ENCODE assay signal across 25 cellular contexts in genomic region chr3:141457624-141458236, GRCh38. TPM values are rescaled to one million over a fixed set of nuclear protein-coding genes. Genes with fewer than 3 reads are reported as not detected.
DNase-seq lines count a peak whose midpoint lies in the region; FAIRE-seq and TF ChIP-seq lines count a peak whose summit lies in the region.
"Had no signal": no experiment of that assay in that cellular context is flagged by ENCODE, and none has a peak within 500 bp of the region (broad histone marks: within the 10 kb centered on the region; RNA-seq: fewer than 3 reads in every experiment).

No MANE protein-coding gene starts in this region.

- DNase-seq in DMS53 (lab: John Stamatoyannopoulos, UW), result peak; percentile 39
- no peak for DNase-seq in DMS53 treated with DMSO at 0.1 percent for 48 hours (lab: John Stamatoyannopoulos, UW; ENCODE audit: unreplicated experiment)
- DNase-seq in brain microvascular endothelial cell, result peak; percentile 57
- peak; percentile 58 for DNase-seq in kidney tubule cell (ENCODE audit: low spot score)
- DNase-seq in stromal cell of bone marrow (ENCODE audit: low read depth), result peak; percentile 33
- no peak for DNase-seq in PC-9
- no peak for DNase-seq in SW 1271 (lab: John Stamatoyannopoulos, UW)
- DNase-seq in H54 (ENCODE audit: insufficient read length, low spot score), result no peak
- DNase-seq: activated CD4-positive, alpha-beta T cell treated with anti-CD3 and anti-CD28 coated beads, Interleukin-2, amount 50 U/mL, for 48 hours; activated naive CD4-positive, alpha-beta T cell; Calu3; cerebellar nuclear complex; head of caudate nucleus; MV-4-11; NCI-H1694; NCI-H226; NCI-H82; SJCRH30; T-helper 2 cell; upper lobe of right lung; WERI-Rb-1 had no signal

- intact Hi-C loops in PC-9 (cut with micrococcal nuclease; ENCODE audit: unreplicated experiment), result loop anchor here (10.0 kb wide), 1 partner anchor 453 kb away; no protein-coding TSS in a partner anchor

- H3K9me2 ChIP-seq in PC-9 (ENCODE audit: insufficient read depth), result no peaks in the 10 kb centered on the region

- CTCF ChIA-PET in PC-9 (lab: Charles Lee), result interaction anchor here (0.6 to 2.3 kb wide), 3 partner anchors 84 to 234 kb away, joined by 3 to 5 read pairs (median 4); no protein-coding TSS in a partner anchor

- H3F3A ChIP-seq in PC-9 (ENCODE audit: insufficient read depth, low read depth), result peaks cover 6% of the 10 kb centered on the region; the same call in 1 of the 2 replicates

- no peaks in the 10 kb centered on the region for H3K36me3 ChIP-seq in brain microvascular endothelial cell (replicated peaks)
- H3K36me3 ChIP-seq in PC-9 (ENCODE audit: low read depth), result no peaks in the 10 kb centered on the region
- H3K36me3 ChIP-seq: BLaER1, SJCRH30, upper lobe of right lung, WERI-Rb-1 had no signal

- no peak overlapping the region for H3K4me2 ChIP-seq in PC-9
- H3K4me2 ChIP-seq: BLaER1, GM23338 had no signal

- no peaks in the 10 kb centered on the region for H4K20me1 ChIP-seq in PC-9 (ENCODE audit: insufficient read depth)
- H4K20me1 ChIP-seq: BLaER1 had no signal

- no peaks in the 10 kb centered on the region for H3K79me2 ChIP-seq in PC-9 (ENCODE audit: low read depth)

- H3K27ac ChIP-seq in brain microvascular endothelial cell (peak overlapping the region; percentile 82), PC-9 (no peak overlapping the region)
- H3K27ac ChIP-seq: 22Rv1, BLaER1, HL-60, SJCRH30, upper lobe of right lung, WERI-Rb-1 had no signal

- H3K4me1 ChIP-seq in PC-9 (replicated peaks; ENCODE audit: insufficient read depth), result peaks cover 14% of the 10 kb centered on the region
- H3K4me1 ChIP-seq: BLaER1, SJCRH30, upper lobe of right lung had no signal

- POLR2A ChIA-PET in PC-9 (lab: Charles Lee; ENCODE audit: unreplicated experiment), result no interaction called here

- no TSS peak for BruUV-seq in PC-9 (replicated peaks; lab: Mats Ljungman, UMichigan)

- in situ Hi-C loops in brain microvascular endothelial cell (cut with HindIII; ENCODE audit: low pct_ligation_motif_present, low sequenced_read_pairs), result no loop called here

- no peaks in the 10 kb centered on the region for H3K9me3 ChIP-seq in PC-9 (ENCODE audit: insufficient read depth, low read depth)
- H3K9me3 ChIP-seq: BLaER1, SJCRH30, upper lobe of right lung had no signal

- no peak overlapping the region for H2AFZ ChIP-seq in PC-9
- H2AFZ ChIP-seq: GM23338 had no signal

- H3K4me3 ChIP-seq in brain microvascular endothelial cell (ENCODE audit: low read depth, low read length) (no peak overlapping the region), PC-9 (no peak overlapping the region)
- H3K4me3 ChIP-seq: BLaER1, GM23338, SJCRH30, upper lobe of right lung had no signal

- no peak for TF ChIP-seq POLR2A in H54 (IDR thresholded peaks at IDR 0.05; ENCODE audit: low read depth, low read length)

- FAIRE-seq in H54 (lab: Jason Lieb, UNC), result no peak

- TF ChIP-seq CTCF in brain microvascular endothelial cell (IDR thresholded peaks at IDR 0.05; ENCODE audit: low read depth, low read length, missing control alignments) (no peak), PC-9 (conservative IDR thresholded peaks at IDR 0.05) (no peak)

- no peaks in the 10 kb centered on the region for H3K27me3 ChIP-seq in brain microvascular endothelial cell (replicated peaks)
- H3K27me3 ChIP-seq in PC-9 (ENCODE audit: insufficient read depth, low read depth), result no peaks in the 10 kb centered on the region
- H3K27me3 ChIP-seq: BLaER1, SJCRH30, upper lobe of right lung had no signal

RNA-seq across cellular contexts. Expression of gene RASA2, which starts 29.1 kb away (rescaled TPM):
- 17.1 and 18.4 TPM in 2 replicates for total RNA-seq in PC-9 (2021)

Comparison
In these comparisons a context has a peak if more than half of its experiments do, and no peak if none do; other contexts are left out.
1. DNase-seq: peak in DMS53 (single experiment), brain microvascular endothelial cell (single experiment), kidney tubule cell (single experiment) and stromal cell of bone marrow (single experiment); none in DMS53 treated with DMSO at 0.1 percent for 48 hours (single experiment), PC-9 (0 of 2), SW 1271 (0 of 2) and H54 (single experiment).